Comparison of ENCODE assay signal across 15 cellular contexts in the genomic region with DNA sequence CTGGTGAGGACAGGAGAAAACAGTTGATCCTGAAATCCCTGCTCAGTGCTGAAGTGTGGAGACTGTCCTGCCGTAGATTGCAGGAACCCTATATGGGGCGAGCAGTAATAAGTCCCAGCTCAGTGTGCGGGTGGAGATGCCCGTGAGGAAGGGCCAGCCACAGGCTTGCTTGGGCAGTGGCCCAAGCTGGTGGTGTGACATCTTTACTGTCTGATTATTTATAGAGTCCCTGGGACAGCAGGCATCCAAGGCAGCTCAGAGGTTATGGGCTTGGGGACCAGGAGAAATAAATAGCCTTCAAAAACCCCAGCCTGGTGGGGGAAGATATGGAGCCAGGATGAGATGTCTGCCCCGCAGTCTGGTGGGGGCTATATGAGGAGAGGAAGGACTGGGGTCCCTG.
"Had no signal": no experiment of that assay in that cellular context is flagged by ENCODE, and none has a peak within 500 bp of the region (broad histone marks: within the 10 kb centered on the region; RNA-seq: fewer than 3 reads in every experiment).

No MANE protein-coding gene starts in this region.

- H3K36me3 ChIP-seq: pancreas, sigmoid colon, stomach, thoracic aorta, transverse colon had no signal

- H3K4me1 ChIP-seq: pancreas, sigmoid colon, stomach, transverse colon had no signal

- H3K4me3 ChIP-seq: coronary artery, pancreas, sigmoid colon, stomach, thoracic aorta, transverse colon had no signal

- H3K27me3 ChIP-seq: pancreas had no signal

- DNase-seq: central memory CD4-positive, alpha-beta T cell; effector CD8-positive, alpha-beta T cell; foreskin melanocyte; islet precursor cell; mesendoderm; naive thymus-derived CD8-positive, alpha-beta T cell; pancreas; sigmoid colon; small intestine; stimulated activated CD4-positive, alpha-beta T cell treated with anti-CD3 and anti-CD28 coated beads, Interleukin-12 subunit alpha, Interleukin-12 subunit beta, amount 100 ng/mL, for 4 hours; stimulated activated naive CD4-positive, alpha-beta T cell; stomach; transverse colon had no signal

- H3K9me3 ChIP-seq: pancreas, sigmoid colon, stomach, thoracic aorta, transverse colon had no signal

- H3K27ac ChIP-seq: coronary artery, pancreas, sigmoid colon, stomach, thoracic aorta, transverse colon had no signal

- ATAC-seq: naive thymus-derived CD8-positive, alpha-beta T cell; pancreas had no signal
